In the genomic region with DNA sequence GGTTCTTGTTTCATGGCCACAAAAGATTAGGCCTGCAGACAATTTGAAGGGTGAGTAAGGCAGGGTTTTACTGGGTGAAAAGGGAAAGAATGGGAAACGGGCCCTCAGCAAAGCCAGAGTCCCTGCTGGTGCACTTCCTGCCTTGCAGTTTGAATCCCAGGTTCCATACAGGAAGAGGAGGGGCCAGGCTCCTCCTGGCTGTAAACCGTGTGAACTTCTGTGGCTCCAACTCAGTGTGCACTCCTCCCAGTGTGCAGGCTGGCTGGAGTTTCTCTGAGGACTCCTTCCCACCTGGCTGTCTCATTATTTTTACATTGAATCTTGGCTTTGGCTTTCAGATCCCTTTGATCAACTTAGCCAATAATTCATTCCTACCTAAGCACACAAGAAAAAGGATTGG, we compare ENCODE assay signal across 18 cellular contexts.
"Had no signal": no experiment of that assay in that cellular context is flagged by ENCODE, and none has a peak within 500 bp of the region (broad histone marks: within the 10 kb centered on the region; RNA-seq: fewer than 3 reads in every experiment).

No MANE protein-coding gene starts in this region.

- H3K4me1 ChIP-seq: colonic mucosa, tibial artery, vagina had no signal

- H3K4me3 ChIP-seq: colonic mucosa, tibial artery, vagina had no signal

- H3K36me3 ChIP-seq: colonic mucosa, tibial artery, vagina had no signal

- DNase-seq: activated CD4-positive, alpha-beta T cell treated with anti-CD3 and anti-CD28 coated beads, Interleukin-2, amount 10 ng/mL, durations not matched to agents 24 days and 14 days; activated CD4-positive, CD25-positive, alpha-beta regulatory T cell; activated CD8-positive, alpha-beta memory T cell treated with anti-CD3 and anti-CD28 coated beads, Interleukin-2, amount 50 U/mL, for 4 hours; activated CD8-positive, alpha-beta T cell treated with anti-CD3 and anti-CD28 coated beads, Interleukin-2, amount 10 ng/mL, durations not matched to agents 7 days and 5 days; activated gamma-delta T cell; activated T-cell treated with anti-CD3 and anti-CD28 coated beads, Interleukin-2, amount 50 U/mL, for 72 hours; caudate nucleus; colonic mucosa; islet precursor cell; naive thymus-derived CD8-positive, alpha-beta T cell; posterior cingulate gyrus; stimulated activated CD4-positive, alpha-beta T cell treated with anti-CD3 and anti-CD28 coated beads, Interleukin-2, amount 100 ng/mL, for 48 hours; stimulated activated naive B cell treated with anti-CD40 and anti-IgM and Interleukin-4, amounts not matched to agents 10 μg/mL and 1 μg/mL and 100 μg/mL, for 72 hours; tibial artery had no signal

- ATAC-seq: activated CD8-positive, alpha-beta T cell treated with anti-CD3 and anti-CD28 coated beads, Interleukin-2, amount 10 ng/mL, durations not matched to agents 7 days and 5 days; activated naive CD4-positive, alpha-beta T cell treated with anti-CD3 and anti-CD28 coated beads, Interleukin-2, amount 50 U/mL, for 72 hours; activated T-cell treated with anti-CD3 and anti-CD28 coated beads, Interleukin-2, amount 50 U/mL, for 72 hours; esophagus mucosa; left lobe of liver; naive thymus-derived CD8-positive, alpha-beta T cell; stimulated activated naive B cell treated with anti-CD40 and anti-IgM and Interleukin-4, amounts not matched to agents 10 μg/mL and 1 μg/mL and 100 μg/mL, for 72 hours had no signal

- H3K27ac ChIP-seq: colonic mucosa, tibial artery, vagina had no signal

- H3K27me3 ChIP-seq: colonic mucosa, tibial artery, vagina had no signal
